12 cellular contexts compared by ENCODE assay signal in the genomic region with DNA sequence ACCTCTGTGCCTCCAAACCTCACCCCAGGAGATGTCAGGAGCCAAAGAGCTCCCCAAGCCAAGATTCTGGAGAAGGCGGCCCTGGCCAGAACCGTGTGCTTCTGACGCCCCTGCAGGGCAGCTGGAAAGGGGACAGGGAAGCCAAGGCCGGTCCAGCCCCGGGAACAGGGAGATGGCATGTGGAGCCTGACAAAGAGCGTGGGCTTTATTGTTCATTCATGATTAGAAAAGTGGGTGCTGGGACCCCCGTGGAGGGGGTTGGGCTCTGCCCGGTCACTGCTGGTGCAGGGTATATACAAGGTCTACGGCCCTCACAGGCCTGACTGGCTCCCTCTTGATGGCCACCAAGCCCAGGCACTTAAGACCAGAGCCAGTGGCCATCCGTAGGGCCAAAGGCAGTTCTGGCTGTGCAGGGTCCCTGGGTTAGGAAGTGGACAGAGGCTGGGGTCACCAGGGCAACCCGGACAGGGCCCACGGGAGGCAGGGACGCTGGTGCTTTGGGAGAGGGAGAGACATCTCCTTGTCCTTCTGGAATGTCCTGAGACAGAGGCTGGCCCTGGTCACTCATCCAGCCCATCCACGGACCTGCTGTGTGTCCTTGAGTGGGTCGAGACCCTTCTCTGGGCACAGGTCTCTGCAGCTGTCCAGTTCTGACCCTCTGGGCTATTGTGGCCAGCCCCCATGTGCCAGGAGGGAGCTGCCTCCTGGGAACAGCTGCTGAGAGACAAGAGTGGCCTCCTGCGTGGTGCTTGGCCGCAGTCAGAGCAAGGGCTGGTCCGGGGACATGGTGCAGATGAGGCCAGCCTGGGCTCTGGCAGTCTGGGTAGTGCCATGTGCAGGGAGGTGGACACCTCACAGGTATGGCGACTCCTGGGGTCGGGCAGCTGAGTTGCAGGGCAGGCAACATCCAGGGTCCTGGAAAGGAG. TPM values are rescaled to one million over a fixed set of nuclear protein-coding genes. Genes with fewer than 3 reads are reported as not detected.
DNase-seq lines count a peak whose midpoint lies in the region; ATAC-seq, FAIRE-seq and TF ChIP-seq lines count a peak whose summit lies in the region.
"Had no signal": no experiment of that assay in that cellular context is flagged by ENCODE, and none has a peak within 500 bp of the region (broad histone marks: within the 10 kb centered on the region; RNA-seq: fewer than 3 reads in every experiment).

No MANE protein-coding gene starts in this region.

- POLR2A ChIA-PET in GM12878 (lab: Charles Lee) = interaction anchor here (0.9 kb wide), 1 partner anchor 66 kb away, joined by 3 read pairs; no protein-coding TSS in a partner anchor

- H3K27ac ChIP-seq in GM12878 (ENCODE audit: control insufficient read depth, insufficient read depth) (no peak overlapping the region), lower lobe of right lung (no peak overlapping the region), tibial nerve (peak overlapping the region in 3 of 4 donors; percentile 50 to 70 (median 55)), esophagus squamous epithelium (peak overlapping the region in 1 of 4 donors; percentile 81)

- ATAC-seq in GM12878 (no peak), lower lobe of right lung (no peak), GM21381 (IDR thresholded peaks at IDR 0.05; ENCODE audit: unreplicated experiment) (no peak)

- no peak for FAIRE-seq in GM12878 (lab: Jason Lieb, UNC)

- H3K4me3 ChIP-seq in GM12878 (no peak overlapping the region), lower lobe of right lung (no peak overlapping the region), tibial nerve (no peak overlapping the region), esophagus squamous epithelium (no peak overlapping the region)

- DNase-seq in activated T-cell treated with anti-CD3 and anti-CD28 coated beads, Interleukin-2, amount 50 U/mL, for 24 hours = no peak
- no peak for DNase-seq in activated T-cell treated with anti-CD3 and anti-CD28 coated beads for 4 hours
- DNase-seq in GM12878 (ENCODE audit: low read depth, low spot score) = no peak
- peak; percentile 40 for DNase-seq in lower lobe of right lung
- DNase-seq in tibial nerve (ENCODE audit: low spot score in 2 of 2) = peak in 1 of 2 donors; percentile 13
- DNase-seq in EL = no peak
- DNase-seq in esophagus squamous epithelium (lab: John Stamatoyannopoulos, UW) = no peak
- DNase-seq: activated CD4-positive, CD25-positive, alpha-beta regulatory T cell treated with anti-CD3 and anti-CD28 coated beads, Interleukin-2, amount 50 U/mL, for 72 hours; activated naive CD4-positive, alpha-beta T cell treated with Interleukin-2 at 50 U/mL for 16 hours; cerebellar nuclear complex; SW 1271 had no signal

- no peaks in the 10 kb centered on the region for H3K9me3 ChIP-seq in GM12878 (replicated peaks; ENCODE audit: control insufficient read depth, insufficient read depth, low read length)
- H3K9me3 ChIP-seq in lower lobe of right lung = no peaks in the 10 kb centered on the region
- H3K9me3 ChIP-seq in tibial nerve = no peaks in the 10 kb centered on the region
- H3K9me3 ChIP-seq in esophagus squamous epithelium = no peaks in the 10 kb centered on the region

- no peaks in the 10 kb centered on the region for H3K27me3 Mint-ChIP-seq in activated T-cell treated with anti-CD3 and anti-CD28 coated beads, Interleukin-2, amount 50 U/mL, for 24 hours

- H3K4me3 Mint-ChIP-seq in activated T-cell treated with anti-CD3 and anti-CD28 coated beads, Interleukin-2, amount 50 U/mL, for 24 hours = no peak overlapping the region

- CTCF ChIA-PET in GM12878 (lab: Yijun Ruan, JAX) = no interaction called here

- H2AFZ ChIP-seq in GM12878 (ENCODE audit: control insufficient read depth, low read depth, low read length) = no peak overlapping the region

- SMC1A ChIA-PET in GM12878 (lab: Charles Lee; ENCODE audit: uncharacterized antibody, unreplicated experiment) = no interaction called here

- no peak overlapping the region for H3K4me2 ChIP-seq in GM12878 (ENCODE audit: control insufficient read depth, insufficient read depth)

- no peak for TF ChIP-seq CTCF in GM12878 (IDR thresholded peaks at IDR 0.05 in 2 of 3, conservative IDR thresholded peaks at IDR 0.05 in 1 of 3; ENCODE audit: control insufficient read depth in 2 of 3, extremely low read depth in 1 of 3, insufficient read depth in 1 of 3, low read depth in 3 of 3, low read length in 3 of 3)
- TF ChIP-seq CTCF in lower lobe of right lung (IDR thresholded peaks at IDR 0.05) = no peak
- no peak for TF ChIP-seq CTCF in tibial nerve (IDR thresholded peaks at IDR 0.05)
- TF ChIP-seq CTCF in esophagus squamous epithelium (IDR thresholded peaks at IDR 0.05) = no peak

- H3K4me1 ChIP-seq in GM12878 (ENCODE audit: control insufficient read depth, insufficient read depth, low read length) (peaks cover 12% of the 10 kb centered on the region), lower lobe of right lung (peaks cover 37% of the 10 kb centered on the region), tibial nerve (peaks cover 0 to 40% (median 29%) of the 10 kb centered on the region in 4 donors), esophagus squamous epithelium (peaks cover 11 to 47% (median 25%) of the 10 kb centered on the region in 3 donors)

- intact Hi-C loops in GM12878 (cut with micrococcal nuclease; ENCODE audit: unreplicated experiment) = no loop called here
- intact Hi-C loops in lower lobe of right lung (cut with DNase I) = no loop called here
- intact Hi-C loops in esophagus squamous epithelium (cut with DNase I) = no loop called here

- H3K27me3 ChIP-seq in GM12878 (replicated peaks in 1 of 2; ENCODE audit: control insufficient read depth in 2 of 2, insufficient read depth in 2 of 2, low read length in 1 of 2) (no peaks in the 10 kb centered on the region), lower lobe of right lung (ENCODE audit: low read depth) (no peaks in the 10 kb centered on the region), tibial nerve (no peaks in the 10 kb centered on the region), esophagus squamous epithelium (no peaks in the 10 kb centered on the region)

- no peaks in the 10 kb centered on the region for H4K20me1 ChIP-seq in GM12878 (ENCODE audit: control insufficient read depth, insufficient read depth)

- TF ChIP-seq POLR2A in GM12878 (IDR thresholded peaks at IDR 0.05; ENCODE audit: low read depth, low read length) (no peak), tibial nerve (IDR thresholded peaks at IDR 0.05) (no peak), esophagus squamous epithelium (IDR thresholded peaks at IDR 0.05) (no peak)

- peak overlapping the region; percentile 64 for H3K27ac Mint-ChIP-seq in activated T-cell treated with anti-CD3 and anti-CD28 coated beads, Interleukin-2, amount 50 U/mL, for 24 hours

- no peak for TF ChIP-seq RAD21 in GM12878 (IDR thresholded peaks at IDR 0.05; ENCODE audit: insufficient read depth, low read depth, low read length)

- BruUV-seq in GM12878 (replicated peaks; lab: Mats Ljungman, UMichigan) = no TSS peak

- H3K4me1 Mint-ChIP-seq in activated T-cell treated with anti-CD3 and anti-CD28 coated beads, Interleukin-2, amount 50 U/mL, for 24 hours (ENCODE audit: low read depth) = peaks cover 29% of the 10 kb centered on the region

- no peaks in the 10 kb centered on the region for H3K9me3 Mint-ChIP-seq in activated T-cell treated with anti-CD3 and anti-CD28 coated beads, Interleukin-2, amount 50 U/mL, for 24 hours

- no peak overlapping the region for H3K9ac ChIP-seq in GM12878 (ENCODE audit: control insufficient read depth, insufficient read depth, low read length)

- TF ChIP-seq EP300 in GM12878 (IDR thresholded peaks at IDR 0.05; ENCODE audit: borderline replicate concordance in 1 of 2, control insufficient read depth in 1 of 2, low read depth in 2 of 2, low read length in 2 of 2) = no peak
- no peak for TF ChIP-seq EP300 in tibial nerve (IDR thresholded peaks at IDR 0.05)

- RAD21 ChIA-PET in GM12878 (lab: Charles Lee; ENCODE audit: unreplicated experiment) = no interaction called here

- 77% methylated on average over 20 of the region's 20 CpGs for WGBS in GM12878 (ENCODE audit: insufficient coverage, insufficient replicate concordance, low lambda C conversion rate, missing lambda C conversion rate)
- 72 to 76% methylated on average over 13 to 15 of the region's 20 CpGs for WGBS in tibial nerve, 2 donors
- 76 to 80% methylated on average over 10 of the region's 20 CpGs for WGBS in esophagus squamous epithelium, 2 donors

- no peaks in the 10 kb centered on the region for H3K79me2 ChIP-seq in GM12878 (ENCODE audit: control insufficient read depth, insufficient read depth, low read length)

- H3K36me3 ChIP-seq in GM12878 (ENCODE audit: control insufficient read depth in 2 of 2, insufficient read depth in 2 of 2, low read length in 1 of 2) (peaks cover 0 to 9% of the 10 kb centered on the region in 2 experiments; a peak in 2 of 4 replicates), lower lobe of right lung (peaks cover 46% of the 10 kb centered on the region), tibial nerve (peaks cover 0 to 50% (median 0%) of the 10 kb centered on the region in 3 donors), esophagus squamous epithelium (peaks cover 6 to 46% (median 7%) of the 10 kb centered on the region in 3 donors)

- in situ Hi-C loops in GM12878 (cut with MboI) = no loop called here

- peaks cover 65% of the 10 kb centered on the region for H3K36me3 Mint-ChIP-seq in activated T-cell treated with anti-CD3 and anti-CD28 coated beads, Interleukin-2, amount 50 U/mL, for 24 hours (ENCODE audit: low read depth)

RNA-seq across cellular contexts. Expression of gene NINJ1, which starts 12.5 kb away (rescaled TPM):
- 38.5 and 41.6 TPM in 2 replicates for total RNA-seq in GM12878 (2013; cell fraction: nucleolus; rRNA removed)
- total RNA-seq in GM12878 (2014; rRNA removed) = 18.6 and 23.0 TPM in 2 replicates
- total RNA-seq in GM12878 (2014; rRNA removed; fragmentation: Illumina TruSeq; extraction: Trizol) = 8.0 TPM in 2 replicates
- total RNA-seq in GM12878 (2021) = 15.1 and 16.6 TPM in 2 replicates
- 13.3 TPM for polyA plus RNA-seq in GM12878 (2011; ENCODE audit: low read depth)
- 12.7 and 33.5 TPM in 2 replicates for polyA plus RNA-seq in GM12878 (2011; rRNA removed)
- polyA plus RNA-seq in GM12878 (2011; cell fraction: cytosol; rRNA removed) = 55.7 and 66.8 TPM in 2 replicates
- polyA plus RNA-seq in GM12878 (2011; cell fraction: nucleus; rRNA removed) = 48.8 and 50.5 TPM in 2 replicates
- polyA plus RNA-seq in GM12878 (2012) = 25.3 and 27.1 TPM in 2 replicates
- 2.5 and 8.7 TPM in 2 replicates for polyA plus RNA-seq in GM12878 (2014; fragmentation: Illumina TruSeq; extraction: Trizol)
- 1 to 10 TPM in 1 of 2 experiments, under 1 TPM in 1; 0.64 to 2.5 TPM for polyA plus RNA-seq in GM12878 (2014; fragmentation: Nextera tagmentation; extraction: Ambion mirVana)
- 23.7 and 27.5 TPM in 2 replicates for polyA plus RNA-seq in GM12878 (2014; rRNA removed)
- 10 to 100 TPM; 19.1 to 19.3 TPM for polyA plus RNA-seq in GM12878 (2016; fragmentation: Nextera tagmentation; extraction: Ambion mirVana)
- polyA minus RNA-seq in GM12878 (2011; rRNA and poly(A)+ RNA removed) = 21.6 and 36.2 TPM in 2 replicates
- 14.6 and 15.7 TPM in 2 replicates for polyA minus RNA-seq in GM12878 (2011; cell fraction: cytosol; rRNA and poly(A)+ RNA removed)
- polyA minus RNA-seq in GM12878 (2011; cell fraction: nucleus; rRNA and poly(A)+ RNA removed) = 8.0 and 14.3 TPM in 2 replicates
- 46.6 TPM for total RNA-seq in lower lobe of right lung
- total RNA-seq in tibial nerve = 10 to 100 TPM; 48.2 to 98.8 (median 72.9) TPM
- total RNA-seq in esophagus squamous epithelium = 10 to 100 TPM; 12.6 to 61.3 (median 31.4) TPM

RNA-seq across cellular contexts. Expression of gene CARD19, which starts 25.6 kb away (rescaled TPM):
- 9.7 and 10.4 TPM in 2 replicates for total RNA-seq in GM12878 (2013; cell fraction: nucleolus; rRNA removed)
- total RNA-seq in GM12878 (2014; rRNA removed) (40.8 and 41.6 TPM in 2 replicates), GM12878 (2014; rRNA removed; fragmentation: Illumina TruSeq; extraction: Trizol) (12.0 and 13.3 TPM in 2 replicates), GM12878 (2021) (21.6 and 21.8 TPM in 2 replicates), lower lobe of right lung (25.6 TPM), tibial nerve (10 to 100 TPM; 53.4 to 93.6 (median 60.7) TPM), esophagus squamous epithelium (10 to 100 TPM; 16.2 to 37.8 (median 29.0) TPM)
- 4.0 TPM for polyA plus RNA-seq in GM12878 (2011; ENCODE audit: low read depth)
- polyA plus RNA-seq in GM12878 (2011; rRNA removed) (8.6 and 18.3 TPM in 2 replicates), GM12878 (2014; fragmentation: Illumina TruSeq; extraction: Trizol) (0.49 and 6.3 TPM in 2 replicates), GM12878 (2014; fragmentation: Nextera tagmentation; extraction: Ambion mirVana) (1 to 10 TPM in 1 of 2 experiments, under 1 TPM in 1; 0.61 to 3.3 TPM), GM12878 (2014; rRNA removed) (38.8 and 44.1 TPM in 2 replicates), GM12878 (2016; fragmentation: Nextera tagmentation; extraction: Ambion mirVana) (10 to 100 TPM; 23.3 to 27.7 TPM)
- polyA plus RNA-seq in GM12878 (2011; cell fraction: cytosol; rRNA removed) = 34.4 and 49.8 TPM in 2 replicates
- polyA plus RNA-seq in GM12878 (2011; cell fraction: nucleus; rRNA removed) = 47.7 and 53.9 TPM in 2 replicates
- 11.9 and 12.2 TPM in 2 replicates for polyA plus RNA-seq in GM12878 (2012)
- polyA minus RNA-seq in GM12878 (2011; rRNA and poly(A)+ RNA removed) = 7.7 and 10.7 TPM in 2 replicates
- polyA minus RNA-seq in GM12878 (2011; cell fraction: cytosol; rRNA and poly(A)+ RNA removed) = 6.0 and 6.9 TPM in 2 replicates
- 6.8 and 12.7 TPM in 2 replicates for polyA minus RNA-seq in GM12878 (2011; cell fraction: nucleus; rRNA and poly(A)+ RNA removed)

Comparison
In these comparisons a context has a peak if more than half of its experiments do, and no peak if none do; other contexts are left out.
1. H3K27ac ChIP-seq: peak in tibial nerve (3 of 4); none in GM12878 (single experiment) and lower lobe of right lung (single experiment).